3 cellular contexts compared by ENCODE assay signal in genomic region chr4:172099376-172099775, GRCh38.
"Had no signal": no experiment of that assay in that cellular context is flagged by ENCODE, and none has a peak within 500 bp of the region (broad histone marks: within the 10 kb centered on the region; RNA-seq: fewer than 3 reads in every experiment).

No MANE protein-coding gene starts in this region.

- H3K27me3 Mint-ChIP-seq: IgD-negative memory B cell had no signal

- H3K4me3 Mint-ChIP-seq: IgD-negative memory B cell had no signal

- H3K36me3 Mint-ChIP-seq: IgD-negative memory B cell had no signal

- H3K4me1 Mint-ChIP-seq: IgD-negative memory B cell had no signal

- DNase-seq: IMR-90, KBM-7 had no signal

- H3K27ac Mint-ChIP-seq: IgD-negative memory B cell had no signal
